8 cellular contexts compared by ENCODE assay signal in genomic region chr16:30065943-30066881, GRCh38. TPM values are rescaled to one million over a fixed set of nuclear protein-coding genes. Genes with fewer than 3 reads are reported as not detected.
DNase-seq lines count a peak whose midpoint lies in the region; ATAC-seq and TF ChIP-seq lines count a peak whose summit lies in the region.

No MANE protein-coding gene starts in this region.

- H3K4me2 ChIP-seq in SU-DHL-6 (ENCODE audit: low read depth, low read length, poor library complexity, severe bottlenecking), result peak overlapping the region; percentile 68

- H3K36me3 ChIP-seq in SU-DHL-6 (ENCODE audit: low read length) (peaks cover 16% of the 10 kb centered on the region), duodenal mucosa (ENCODE audit: control insufficient read depth in 1 of 2, insufficient read depth in 2 of 2, low read length in 2 of 2) (peaks cover 28 to 43% of the 10 kb centered on the region in 2 donors), tibial artery (peaks cover 43 to 47% (median 43%) of the 10 kb centered on the region in 3 donors)

- peaks cover 6% of the 10 kb centered on the region; the same call in 1 of the 2 replicates for H3F3A ChIP-seq in SU-DHL-6 (ENCODE audit: insufficient read depth)

- peak; percentile 53 for DNase-seq in activated naive CD4-positive, alpha-beta T cell treated with Interleukin-2 at 50 U/mL for 16 hours
- DNase-seq in activated naive CD4-positive, alpha-beta T cell (lab: John Stamatoyannopoulos, UW), result no peak
- DNase-seq in tibial artery, result no peak
- no peak for DNase-seq in AML-193 (lab: John Stamatoyannopoulos, UW)

- H3K9ac ChIP-seq in SU-DHL-6 (ENCODE audit: low read length) (peak overlapping the region; percentile 98), duodenal mucosa (ENCODE audit: low read depth in 1 of 2, low read length in 2 of 2) (peak overlapping the region; percentile 99 to 100)

- H3K27ac ChIP-seq in SU-DHL-6 (ENCODE audit: low read depth, low read length) (peak overlapping the region; percentile 65), duodenal mucosa (ENCODE audit: low read depth, low read length) (peak overlapping the region; percentile 100), tibial artery (peak overlapping the region; percentile 96 to 97)

- peaks cover 35 to 43% of the 10 kb centered on the region in 2 donors for H3K4me1 ChIP-seq in duodenal mucosa (ENCODE audit: control insufficient read depth in 1 of 2, insufficient read depth in 2 of 2, low read length in 2 of 2)
- peaks cover 52% of the 10 kb centered on the region for H3K4me1 ChIP-seq in mononuclear cell (ENCODE audit: insufficient read depth, low read length)
- H3K4me1 ChIP-seq in tibial artery, result peaks cover 0 to 64% (median 55%) of the 10 kb centered on the region in 4 donors

- no peaks in the 10 kb centered on the region for H3K9me2 ChIP-seq in SU-DHL-6 (replicated peaks; ENCODE audit: insufficient read depth, low read length)

- TF ChIP-seq CTCF in SU-DHL-6 (IDR thresholded peaks at IDR 0.05; ENCODE audit: insufficient read depth, low read length, poor library complexity, severe bottlenecking), result no peak
- TF ChIP-seq CTCF in tibial artery (IDR thresholded peaks at IDR 0.05), result no peak

- H3K27me3 ChIP-seq in SU-DHL-6 (ENCODE audit: low read length), result no peaks in the 10 kb centered on the region
- H3K27me3 ChIP-seq in duodenal mucosa (ENCODE audit: control insufficient read depth in 1 of 2, insufficient read depth in 2 of 2, low read length in 2 of 2), result no peaks in the 10 kb centered on the region
- H3K27me3 ChIP-seq in mononuclear cell (ENCODE audit: insufficient read depth, low read length), result no peaks in the 10 kb centered on the region
- H3K27me3 ChIP-seq in tibial artery, result no peaks in the 10 kb centered on the region

- H3K9me3 ChIP-seq in SU-DHL-6 (ENCODE audit: insufficient read depth, low read length) (no peaks in the 10 kb centered on the region), duodenal mucosa (ENCODE audit: control insufficient read depth in 1 of 2, low read length in 2 of 2) (no peaks in the 10 kb centered on the region), mononuclear cell (ENCODE audit: low read depth, low read length) (no peaks in the 10 kb centered on the region), tibial artery (no peaks in the 10 kb centered on the region)

- ATAC-seq in HG03521 (IDR thresholded peaks at IDR 0.05; ENCODE audit: unreplicated experiment), result no peak

- H4K20me1 ChIP-seq in SU-DHL-6 (ENCODE audit: low read depth, low read length), result no peaks in the 10 kb centered on the region; the same call in 1 of the 2 replicates

- H3K79me2 ChIP-seq in SU-DHL-6 (ENCODE audit: insufficient read depth, low read length), result peaks cover 34% of the 10 kb centered on the region

- intact Hi-C loops in tibial artery (cut with DNase I; ENCODE audit: low total_unique reads), result loop anchor here (1.0 kb wide), 1 partner anchor 341 kb away; the partner anchor contains the start of gene ZNF771

- H2AFZ ChIP-seq in SU-DHL-6 (ENCODE audit: low read depth, low read length, severe bottlenecking), result no peak overlapping the region

- H3K4me3 ChIP-seq in SU-DHL-6 (ENCODE audit: insufficient read depth, low read length, poor library complexity, severe bottlenecking) (peak overlapping the region; percentile 84), duodenal mucosa (ENCODE audit: low read depth in 1 of 2, low read length in 2 of 2) (peak overlapping the region; percentile 82 to 95), mononuclear cell (ENCODE audit: low read length) (peak overlapping the region; percentile 87), tibial artery (peak overlapping the region; percentile 98 to 99)

RNA-seq across cellular contexts. Expression of gene ALDOA, which starts 0.7 kb away (rescaled TPM):
- 343 TPM for total RNA-seq in mononuclear cell

RNA-seq across cellular contexts. Expression of gene PPP4C, which starts 9.6 kb away (rescaled TPM):
- 79.7 TPM for total RNA-seq in mononuclear cell

RNA-seq across cellular contexts. Expression of gene TBX6, which starts 25.5 kb away (rescaled TPM):
- total RNA-seq in mononuclear cell, result 0.10 TPM

RNA-seq across cellular contexts. Expression of gene YPEL3, which starts 29.8 kb away (rescaled TPM):
- total RNA-seq in mononuclear cell, result 66.0 TPM

RNA-seq across cellular contexts. Expression of gene TLCD3B, which starts 35.1 kb away (rescaled TPM):
- not detected for total RNA-seq in mononuclear cell
